14 cellular contexts compared by ENCODE assay signal in genomic region chr7:2639151-2639993, GRCh38. TPM values are rescaled to one million over a fixed set of nuclear protein-coding genes. Genes with fewer than 3 reads are reported as not detected.
DNase-seq lines count a peak whose midpoint lies in the region; ATAC-seq and TF ChIP-seq lines count a peak whose summit lies in the region.
"Had no signal": no experiment of that assay in that cellular context is flagged by ENCODE, and none has a peak within 500 bp of the region (broad histone marks: within the 10 kb centered on the region; RNA-seq: fewer than 3 reads in every experiment).

No MANE protein-coding gene starts in this region.

- H3K27ac Mint-ChIP-seq in stimulated activated memory B cell treated with anti-CD40 and anti-IgM and Interleukin-4, amounts not matched to agents 10 μg/mL and 1 μg/mL and 100 μg/mL, for 72 hours, result peak overlapping the region; percentile 91
- H3K27ac Mint-ChIP-seq: CD4-positive, CD25-positive, alpha-beta regulatory T cell; progenitor cell of endocrine pancreas had no signal

- ATAC-seq in right lobe of liver (peak in 1 of 4 donors; percentile 3), GM21447 (IDR thresholded peaks at IDR 0.05; ENCODE audit: unreplicated experiment) (no peak)
- ATAC-seq in stimulated activated memory B cell treated with anti-CD40 and anti-IgM and Interleukin-4, amounts not matched to agents 10 μg/mL and 1 μg/mL and 100 μg/mL, for 72 hours, result no peak

- H3K79me2 ChIP-seq in GM23248 (ENCODE audit: insufficient read depth), result peaks cover 64% of the 10 kb centered on the region

- no peaks in the 10 kb centered on the region for H3K9me2 ChIP-seq in GM23248 (ENCODE audit: insufficient read depth)

- no peak for TF ChIP-seq CTCF in right lobe of liver (IDR thresholded peaks at IDR 0.05)

- TF ChIP-seq POLR2A in right lobe of liver (IDR thresholded peaks at IDR 0.05), result no peak

- H3K36me3 ChIP-seq in GM23248 (ENCODE audit: low read depth) (no peaks in the 10 kb centered on the region), right lobe of liver (no peaks in the 10 kb centered on the region)

- peaks cover 87% of the 10 kb centered on the region for H3K4me1 Mint-ChIP-seq in stimulated activated memory B cell treated with anti-CD40 and anti-IgM and Interleukin-4, amounts not matched to agents 10 μg/mL and 1 μg/mL and 100 μg/mL, for 72 hours

- in situ Hi-C loops in GM23248 (cut with MboI), result no loop called here

- intact Hi-C loops in right lobe of liver (cut with DNase I), result no loop called here

- no peaks in the 10 kb centered on the region for H3K27me3 Mint-ChIP-seq in stimulated activated memory B cell treated with anti-CD40 and anti-IgM and Interleukin-4, amounts not matched to agents 10 μg/mL and 1 μg/mL and 100 μg/mL, for 72 hours
- H3K27me3 Mint-ChIP-seq: CD4-positive, CD25-positive, alpha-beta regulatory T cell; progenitor cell of endocrine pancreas had no signal

- peak overlapping the region; percentile 75 for H3K9ac ChIP-seq in GM23248

- no peak overlapping the region for H3K4me3 Mint-ChIP-seq in stimulated activated memory B cell treated with anti-CD40 and anti-IgM and Interleukin-4, amounts not matched to agents 10 μg/mL and 1 μg/mL and 100 μg/mL, for 72 hours
- H3K4me3 Mint-ChIP-seq: CD4-positive, CD25-positive, alpha-beta regulatory T cell had no signal

- H3K36me3 Mint-ChIP-seq in stimulated activated memory B cell treated with anti-CD40 and anti-IgM and Interleukin-4, amounts not matched to agents 10 μg/mL and 1 μg/mL and 100 μg/mL, for 72 hours, result peaks cover 5% of the 10 kb centered on the region
- H3K36me3 Mint-ChIP-seq: CD4-positive, CD25-positive, alpha-beta regulatory T cell had no signal

- H3K27me3 ChIP-seq in GM23248 (replicated peaks; ENCODE audit: insufficient read depth), result no peaks in the 10 kb centered on the region
- H3K27me3 ChIP-seq in right lobe of liver, result no peaks in the 10 kb centered on the region

- peak overlapping the region; percentile 44 for H3K4me2 ChIP-seq in GM23248 (ENCODE audit: unreplicated experiment)

- H3K9me3 ChIP-seq in GM23248 (ENCODE audit: low read depth) (no peaks in the 10 kb centered on the region), right lobe of liver (no peaks in the 10 kb centered on the region)

- H3K4me3 ChIP-seq in GM23248, result no peak overlapping the region
- H3K4me3 ChIP-seq in right lobe of liver, result peak overlapping the region in 1 of 3 donors; percentile 23

- 82 to 89% methylated on average over 32 to 36 of the region's 36 CpGs for WGBS in GM23248 (ENCODE audit: low coverage in 1 of 2, low lambda C conversion rate in 2 of 2, missing lambda C conversion rate in 2 of 2), 2 experiments
- WGBS in right lobe of liver (ENCODE audit: insufficient coverage, low coverage, low lambda C conversion rate, missing lambda C conversion rate), result 11% methylated on average over 7 of the region's 36 CpGs

- H3K27ac ChIP-seq in GM23248 (peak overlapping the region; percentile 75), right lobe of liver (peak overlapping the region; percentile 81 to 92 (median 85))

- 0 out of 2 replicates have a peak, but pooled peaks cover 5% of the 10 kb centered on the region for H3F3A ChIP-seq in GM23248 (ENCODE audit: insufficient read depth)

- H3K4me1 ChIP-seq in GM23248 (ENCODE audit: insufficient read depth) (peaks cover 42% of the 10 kb centered on the region), right lobe of liver (peaks cover 0 to 74% (median 42%) of the 10 kb centered on the region in 4 donors)

- DNase-seq in GM23248, result no peak
- DNase-seq in astrocyte of the hippocampus (ENCODE audit: low read depth, low spot score), result peak; percentile 49
- DNase-seq in right lobe of liver, result peak in 2 of 3 donors; percentile 49 to 63
- no peak for DNase-seq in activated T-cell treated with anti-CD3 and anti-CD28 coated beads, Interleukin-2, amount 50 U/mL, for 1 hour
- DNase-seq in AG08396 (ENCODE audit: low spot score), result no peak
- no peak for DNase-seq in effector CD4-positive, alpha-beta T cell
- DNase-seq: CD4-positive, CD25-positive, alpha-beta regulatory T cell; H7; mammary epithelial cell; stimulated activated CD4-positive, alpha-beta T cell treated with anti-CD3 and anti-CD28 coated beads, Interleukin-1b, Interleukin-23, amount 100 ng/mL, for 48 hours had no signal

- no peak overlapping the region for H2AFZ ChIP-seq in GM23248

- no peaks in the 10 kb centered on the region for H3K9me3 Mint-ChIP-seq in stimulated activated memory B cell treated with anti-CD40 and anti-IgM and Interleukin-4, amounts not matched to agents 10 μg/mL and 1 μg/mL and 100 μg/mL, for 72 hours
- H3K9me3 Mint-ChIP-seq: CD4-positive, CD25-positive, alpha-beta regulatory T cell had no signal

- no peaks in the 10 kb centered on the region for H4K20me1 ChIP-seq in GM23248 (ENCODE audit: insufficient read depth)

RNA-seq across cellular contexts. Expression of gene TTYH3, which starts 7.6 kb away (rescaled TPM):
- 25.3 and 33.6 TPM in 2 replicates for total RNA-seq in GM23248 (2014; rRNA removed; shearing (Covaris generic))
- 43.5 and 46.0 TPM in 2 replicates for polyA plus RNA-seq in GM23248 (2016; fragmentation: Nextera tagmentation; extraction: Ambion mirVana)
- 10 to 100 TPM; 10.3 to 59.3 (median 37.6) TPM for total RNA-seq in right lobe of liver

RNA-seq across cellular contexts. Expression of gene AMZ1, which starts 48.6 kb away (rescaled TPM):
- 3.4 and 4.4 TPM in 2 replicates for total RNA-seq in GM23248 (2014; rRNA removed; shearing (Covaris generic))
- 5.9 TPM in 2 replicates for polyA plus RNA-seq in GM23248 (2016; fragmentation: Nextera tagmentation; extraction: Ambion mirVana)
- total RNA-seq in right lobe of liver, result 1 to 10 TPM in 4 of 6 experiments, under 1 TPM in 1, not detected in 1; 0.42 to 5.8 (median 1.4) TPM
- total RNA-seq: endothelial cell of umbilical vein had no signal
- polyA plus RNA-seq: endothelial cell of umbilical vein had no signal

Comparison
In these comparisons a context has a peak if more than half of its experiments do, and no peak if none do; other contexts are left out.
1. DNase-seq: peak in astrocyte of the hippocampus (single experiment) and right lobe of liver (2 of 3); none in GM23248 (single experiment), activated T-cell treated with anti-CD3 and anti-CD28 coated beads, Interleukin-2, amount 50 U/mL, for 1 hour (single experiment), AG08396 (single experiment) and effector CD4-positive, alpha-beta T cell (single experiment).